ENCODE assay signal across 2 cellular contexts in the genomic region with DNA sequence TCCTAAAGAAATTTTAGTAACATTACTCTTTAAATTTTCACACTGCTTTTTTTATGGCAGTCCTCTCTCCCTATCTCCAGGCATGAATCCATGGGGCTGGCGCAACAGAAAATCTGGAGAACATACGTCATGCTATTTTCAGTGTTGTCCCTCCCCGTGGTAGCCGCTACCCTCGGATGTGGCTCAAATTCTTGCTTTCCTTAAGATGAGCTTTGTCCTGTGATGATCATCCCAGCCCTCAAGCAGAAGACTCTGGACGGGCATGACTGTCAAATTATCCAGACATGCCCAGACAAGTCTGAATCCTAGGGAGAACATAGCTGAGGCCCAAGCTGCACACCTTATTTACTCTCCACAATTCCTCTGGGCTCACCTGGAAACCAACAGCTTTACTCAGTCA.
TF ChIP-seq lines count a peak whose summit lies in the region.

No MANE protein-coding gene starts in this region.

TF ChIP-seq in SK-N-SH, 30 proteins besides CTCF, POLR2A, EP300 and RAD21 (continued from another document):
- no peak for TF ChIP-seq REST (IDR thresholded peaks at IDR 0.05; ENCODE audit: low read depth, low read length)
- TF ChIP-seq FOSL2 (IDR thresholded peaks at IDR 0.05; ENCODE audit: borderline replicate concordance, low read depth) = no peak
- no peak for TF ChIP-seq ZBTB33 (IDR thresholded peaks at IDR 0.05; ENCODE audit: borderline replicate concordance, low read depth)
- TF ChIP-seq NRF1 (IDR thresholded peaks at IDR 0.05; ENCODE audit: low read depth, low read length) = no peak
- TF ChIP-seq POLR2AphosphoS5 (IDR thresholded peaks at IDR 0.05; ENCODE audit: low read depth, low read length) = no peak
- no peak for TF ChIP-seq YY1 (IDR thresholded peaks at IDR 0.05; ENCODE audit: low read depth)
- TF ChIP-seq SIN3A (IDR thresholded peaks at IDR 0.05; ENCODE audit: borderline replicate concordance, low read depth, low read length) = no peak
- TF ChIP-seq PBX3 (IDR thresholded peaks at IDR 0.05) = no peak
- no peak for TF ChIP-seq USF2 (IDR thresholded peaks at IDR 0.05; ENCODE audit: borderline replicate concordance, low read depth, low read length)
- no peak for TF ChIP-seq RFX5 (IDR thresholded peaks at IDR 0.05; ENCODE audit: low read length)
- no peak for TF ChIP-seq TEAD4 (IDR thresholded peaks at IDR 0.05; ENCODE audit: borderline replicate concordance, insufficient read depth)
- TF ChIP-seq RXRA (IDR thresholded peaks at IDR 0.05; ENCODE audit: borderline replicate concordance, low read depth) = no peak
- TF ChIP-seq RCOR1 (IDR thresholded peaks at IDR 0.05; ENCODE audit: low read length) = no peak
- TF ChIP-seq GABPA (IDR thresholded peaks at IDR 0.05; ENCODE audit: low read depth) = no peak
- TF ChIP-seq, protein P1, sequence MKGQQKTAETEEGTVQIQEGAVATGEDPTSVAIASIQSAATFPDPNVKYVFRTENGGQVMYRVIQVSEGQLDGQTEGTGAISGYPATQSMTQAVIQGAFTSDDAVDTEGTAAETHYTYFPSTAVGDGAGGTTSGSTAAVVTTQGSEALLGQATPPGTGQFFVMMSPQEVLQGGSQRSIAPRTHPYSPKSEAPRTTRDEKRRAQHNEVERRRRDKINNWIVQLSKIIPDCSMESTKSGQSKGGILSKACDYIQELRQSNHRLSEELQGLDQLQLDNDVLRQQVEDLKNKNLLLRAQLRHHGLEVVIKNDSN (IDR thresholded peaks at IDR 0.05; ENCODE audit: borderline replicate concordance, low read depth) = no peak
- no peak for TF ChIP-seq EZH2phosphoT487 (IDR thresholded peaks at IDR 0.05; ENCODE audit: borderline replicate concordance, low read depth)

TF ChIP-seq in SK-N-SH treated with all-trans-retinoic acid at 6 μM for 48 hours, 23 proteins besides CTCF, POLR2A, EP300 and RAD21 (continued from another document):
- TF ChIP-seq, protein P2, sequence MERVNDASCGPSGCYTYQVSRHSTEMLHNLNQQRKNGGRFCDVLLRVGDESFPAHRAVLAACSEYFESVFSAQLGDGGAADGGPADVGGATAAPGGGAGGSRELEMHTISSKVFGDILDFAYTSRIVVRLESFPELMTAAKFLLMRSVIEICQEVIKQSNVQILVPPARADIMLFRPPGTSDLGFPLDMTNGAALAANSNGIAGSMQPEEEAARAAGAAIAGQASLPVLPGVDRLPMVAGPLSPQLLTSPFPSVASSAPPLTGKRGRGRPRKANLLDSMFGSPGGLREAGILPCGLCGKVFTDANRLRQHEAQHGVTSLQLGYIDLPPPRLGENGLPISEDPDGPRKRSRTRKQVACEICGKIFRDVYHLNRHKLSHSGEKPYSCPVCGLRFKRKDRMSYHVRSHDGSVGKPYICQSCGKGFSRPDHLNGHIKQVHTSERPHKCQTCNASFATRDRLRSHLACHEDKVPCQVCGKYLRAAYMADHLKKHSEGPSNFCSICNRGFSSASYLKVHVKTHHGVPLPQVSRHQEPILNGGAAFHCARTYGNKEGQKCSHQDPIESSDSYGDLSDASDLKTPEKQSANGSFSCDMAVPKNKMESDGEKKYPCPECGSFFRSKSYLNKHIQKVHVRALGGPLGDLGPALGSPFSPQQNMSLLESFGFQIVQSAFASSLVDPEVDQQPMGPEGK (CRISPR knock-in tag; IDR thresholded peaks at IDR 0.05; ENCODE audit: borderline replicate concordance) = no peak
- TF ChIP-seq OSR1 (CRISPR knock-in tag; IDR thresholded peaks at IDR 0.05) = no peak
- no peak; the same call in 1 of the 2 replicates for TF ChIP-seq CSDC2 (CRISPR knock-in tag; IDR thresholded peaks at IDR 0.05)
- TF ChIP-seq ISL1 (CRISPR knock-in tag; IDR thresholded peaks at IDR 0.05) = no peak
- no peak for TF ChIP-seq ZNF70 (CRISPR knock-in tag; IDR thresholded peaks at IDR 0.05)
